1 cellular context compared by ENCODE assay signal in the genomic region with DNA sequence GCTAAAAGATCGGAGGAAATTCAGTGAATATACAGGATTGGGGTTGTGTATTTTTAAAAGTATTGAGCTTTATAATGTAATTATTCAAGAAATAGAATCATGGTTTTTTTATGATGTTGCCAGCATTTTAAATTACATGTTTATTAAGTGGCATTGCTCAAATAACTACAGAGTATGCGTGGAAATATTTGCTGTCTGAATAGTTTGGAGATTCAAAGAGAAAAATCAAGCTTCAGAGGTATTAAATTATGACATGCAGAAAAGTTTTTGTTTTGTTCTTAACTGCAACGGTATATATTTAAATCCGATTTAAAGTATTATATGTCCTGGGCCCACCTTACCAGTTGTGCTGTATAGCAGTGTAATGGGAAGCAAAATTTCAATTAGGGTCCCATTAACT.
TF ChIP-seq lines count a peak whose summit lies in the region.

No MANE protein-coding gene starts in this region.

TF ChIP-seq in SK-N-SH, 30 proteins besides CTCF, POLR2A, EP300 and RAD21 (continued from another document):
- TF ChIP-seq RFX5 (IDR thresholded peaks at IDR 0.05; ENCODE audit: low read length) = no peak
- TF ChIP-seq TAF1 (IDR thresholded peaks at IDR 0.05; ENCODE audit: borderline replicate concordance, low read depth, low read length) = no peak
- no peak for TF ChIP-seq FOXJ3 (CRISPR knock-in tag; IDR thresholded peaks at IDR 0.05)
- no peak for TF ChIP-seq ELF1 (IDR thresholded peaks at IDR 0.05)
- TF ChIP-seq, protein P1, sequence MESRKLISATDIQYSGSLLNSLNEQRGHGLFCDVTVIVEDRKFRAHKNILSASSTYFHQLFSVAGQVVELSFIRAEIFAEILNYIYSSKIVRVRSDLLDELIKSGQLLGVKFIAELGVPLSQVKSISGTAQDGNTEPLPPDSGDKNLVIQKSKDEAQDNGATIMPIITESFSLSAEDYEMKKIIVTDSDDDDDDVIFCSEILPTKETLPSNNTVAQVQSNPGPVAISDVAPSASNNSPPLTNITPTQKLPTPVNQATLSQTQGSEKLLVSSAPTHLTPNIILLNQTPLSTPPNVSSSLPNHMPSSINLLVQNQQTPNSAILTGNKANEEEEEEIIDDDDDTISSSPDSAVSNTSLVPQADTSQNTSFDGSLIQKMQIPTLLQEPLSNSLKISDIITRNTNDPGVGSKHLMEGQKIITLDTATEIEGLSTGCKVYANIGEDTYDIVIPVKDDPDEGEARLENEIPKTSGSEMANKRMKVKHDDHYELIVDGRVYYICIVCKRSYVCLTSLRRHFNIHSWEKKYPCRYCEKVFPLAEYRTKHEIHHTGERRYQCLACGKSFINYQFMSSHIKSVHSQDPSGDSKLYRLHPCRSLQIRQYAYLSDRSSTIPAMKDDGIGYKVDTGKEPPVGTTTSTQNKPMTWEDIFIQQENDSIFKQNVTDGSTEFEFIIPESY (IDR thresholded peaks at IDR 0.05; ENCODE audit: borderline replicate concordance, low read depth) = no peak
- TF ChIP-seq POLR2AphosphoS5 (IDR thresholded peaks at IDR 0.05; ENCODE audit: low read depth, low read length) = no peak
- TF ChIP-seq TCF12 (IDR thresholded peaks at IDR 0.05) = no peak
- no peak for TF ChIP-seq FOSL2 (IDR thresholded peaks at IDR 0.05; ENCODE audit: borderline replicate concordance, low read depth)
- TF ChIP-seq TEAD4 (IDR thresholded peaks at IDR 0.05; ENCODE audit: borderline replicate concordance, insufficient read depth) = no peak
